10 cellular contexts compared by ENCODE assay signal in genomic region chr6:40852667-40853383, GRCh38.
A peak's percentile ranks its signal among the peaks of the same experiment; 100 is the strongest.
DNase-seq lines count a peak whose midpoint lies in the region; ATAC-seq, FAIRE-seq and TF ChIP-seq lines count a peak whose summit lies in the region.
"Had no signal": no experiment of that assay in that cellular context is flagged by ENCODE, and none has a peak within 500 bp of the region (broad histone marks: within the 10 kb centered on the region; RNA-seq: fewer than 3 reads in every experiment).

No MANE protein-coding gene starts in this region.

- no peaks in the 10 kb centered on the region for H3K9me3 Mint-ChIP-seq in activated naive CD4-positive, alpha-beta T cell treated with anti-CD3 and anti-CD28 coated beads, Interleukin-2, amount 50 U/mL, for 72 hours

- H3K9me1 ChIP-seq in endothelial cell of umbilical vein (replicated peaks; ENCODE audit: control insufficient read depth, extremely low read depth, insufficient read depth, low read length) = no peaks in the 10 kb centered on the region

- dilution Hi-C loops in endothelial cell of umbilical vein (cut with MboI; ENCODE audit: extremely low pct_ligation_motif_present, low sequenced_read_pairs) = no loop called here

- peak in 1 of 2 donors; percentile 36 for DNase-seq in activated naive CD4-positive, alpha-beta T cell treated with anti-CD3 and anti-CD28 coated beads, Interleukin-2, amount 50 U/mL, for 72 hours (ENCODE audit: low spot score in 2 of 2)
- no peak for DNase-seq in activated naive CD4-positive, alpha-beta T cell treated with Interleukin-2 at 50 U/mL for 16 hours
- peak; percentile 43 for DNase-seq in NB4 (ENCODE audit: low read depth)
- no peak for DNase-seq in endothelial cell of umbilical vein (ENCODE audit: low read depth, low spot score)
- peak; percentile 50 for DNase-seq in stimulated activated CD8-positive, alpha-beta memory T cell treated with anti-CD3 and anti-CD28 coated beads, Interleukin-4, amount 100 ng/mL, for 48 hours
- DNase-seq in NCI-H1417 treated with DMSO at 0.1 percent for 48 hours (lab: John Stamatoyannopoulos, UW) = no peak
- no peak for DNase-seq in ureter (ENCODE audit: low spot score)
- DNase-seq: hypothalamus had no signal

- TF ChIP-seq POLR2A in NB4 (IDR thresholded peaks at IDR 0.05; ENCODE audit: extremely low read depth, insufficient read length) (no peak), endothelial cell of umbilical vein (IDR thresholded peaks at IDR 0.05; ENCODE audit: low read depth, low read length) (no peak)

- no peak overlapping the region for H2AFZ ChIP-seq in endothelial cell of umbilical vein (ENCODE audit: low read depth, low read length)

- H3K27me3 ChIP-seq in endothelial cell of umbilical vein (ENCODE audit: control insufficient read depth in 2 of 2, insufficient read depth in 2 of 2, low read length in 2 of 2) = peaks cover 0 to 2% of the 10 kb centered on the region in 2 experiments

- H3K36me3 ChIP-seq in endothelial cell of umbilical vein (ENCODE audit: control insufficient read depth in 2 of 2, extremely low read depth in 1 of 2, insufficient read depth in 2 of 2, low read length in 2 of 2) = no peaks in the 10 kb centered on the region

- intact Hi-C loops in endothelial cell of umbilical vein (cut with micrococcal nuclease) = no loop called here

- H3K27ac ChIP-seq in endothelial cell of umbilical vein (ENCODE audit: insufficient read depth, low read depth, low read length) = no peak overlapping the region
- H3K27ac ChIP-seq: VCaP had no signal

- no peaks in the 10 kb centered on the region for H3K9me3 ChIP-seq in endothelial cell of umbilical vein (replicated peaks; ENCODE audit: control insufficient read depth, insufficient read depth, low read length)

- POLR2A ChIA-PET in endothelial cell of umbilical vein (lab: Charles Lee) = no interaction called here

- no peak overlapping the region for H3K4me2 ChIP-seq in endothelial cell of umbilical vein (ENCODE audit: insufficient read depth, low read length)

- H3K36me3 Mint-ChIP-seq in activated naive CD4-positive, alpha-beta T cell treated with anti-CD3 and anti-CD28 coated beads, Interleukin-2, amount 50 U/mL, for 72 hours = no peaks in the 10 kb centered on the region

- BruUV-seq in endothelial cell of umbilical vein (replicated peaks; lab: Mats Ljungman, UMichigan) = no TSS peak

- no peak overlapping the region for H3K9ac ChIP-seq in endothelial cell of umbilical vein (replicated peaks; ENCODE audit: extremely low read depth, insufficient read depth, low read length)

- H3K4me3 ChIP-seq in NB4 (ENCODE audit: low read depth, low read length) (no peak overlapping the region), endothelial cell of umbilical vein (replicated peaks in 1 of 3; ENCODE audit: insufficient read depth in 1 of 3, low read depth in 1 of 3, low read length in 3 of 3) (no peak overlapping the region)

- CTCF ChIA-PET in endothelial cell of umbilical vein (lab: Charles Lee) = no interaction called here

- H4K20me1 ChIP-seq in endothelial cell of umbilical vein (replicated peaks; ENCODE audit: control insufficient read depth, extremely low read depth, insufficient read depth, low read length) = no peaks in the 10 kb centered on the region

- TF ChIP-seq CTCF in NB4 (IDR thresholded peaks at IDR 0.05; ENCODE audit: low read depth, low read length) (peak; percentile 39), endothelial cell of umbilical vein (IDR thresholded peaks at IDR 0.05; ENCODE audit: extremely low read depth in 1 of 2, insufficient read depth in 1 of 2, low read depth in 1 of 2, low read length in 2 of 2) (peak; percentile 41 to 54)

- FAIRE-seq in endothelial cell of umbilical vein (lab: Jason Lieb, UNC) = no peak

- peak; percentile 26 to 74 for ATAC-seq in activated naive CD4-positive, alpha-beta T cell treated with anti-CD3 and anti-CD28 coated beads, Interleukin-2, amount 50 U/mL, for 72 hours
- ATAC-seq in HG02759 (IDR thresholded peaks at IDR 0.05; ENCODE audit: unreplicated experiment) = no peak

- peak overlapping the region; percentile 54 to 89 for H3K27ac Mint-ChIP-seq in activated naive CD4-positive, alpha-beta T cell treated with anti-CD3 and anti-CD28 coated beads, Interleukin-2, amount 50 U/mL, for 72 hours

- no peaks in the 10 kb centered on the region for H3K4me1 ChIP-seq in endothelial cell of umbilical vein (ENCODE audit: control insufficient read depth, extremely low read depth, insufficient read depth, low read length)

- no peaks in the 10 kb centered on the region for H3K79me2 ChIP-seq in endothelial cell of umbilical vein (ENCODE audit: control insufficient read depth, insufficient read depth, low read length)

TF ChIP-seq in endothelial cell of umbilical vein, 7 proteins besides CTCF, POLR2A, EP300 and RAD21:
- no peak for TF ChIP-seq MAX (IDR thresholded peaks at IDR 0.05; ENCODE audit: insufficient read depth, insufficient read length)
- TF ChIP-seq JUN (IDR thresholded peaks at IDR 0.05; ENCODE audit: borderline replicate concordance, insufficient read depth, insufficient read length, low read depth) = no peak
- no peak for TF ChIP-seq GATA2 (IDR thresholded peaks at IDR 0.05; ENCODE audit: insufficient read depth, insufficient read length, low read depth, low read length)

Comparison
In these comparisons a context has a peak if more than half of its experiments do, and no peak if none do; other contexts are left out.
1. DNase-seq: peak in NB4 (single experiment) and stimulated activated CD8-positive, alpha-beta memory T cell treated with anti-CD3 and anti-CD28 coated beads, Interleukin-4, amount 100 ng/mL, for 48 hours (single experiment); none in activated naive CD4-positive, alpha-beta T cell treated with Interleukin-2 at 50 U/mL for 16 hours (single experiment), endothelial cell of umbilical vein (single experiment), NCI-H1417 treated with DMSO at 0.1 percent for 48 hours (single experiment) and ureter (single experiment).